ENCODE assay signal across 1 cellular context in the genomic region with DNA sequence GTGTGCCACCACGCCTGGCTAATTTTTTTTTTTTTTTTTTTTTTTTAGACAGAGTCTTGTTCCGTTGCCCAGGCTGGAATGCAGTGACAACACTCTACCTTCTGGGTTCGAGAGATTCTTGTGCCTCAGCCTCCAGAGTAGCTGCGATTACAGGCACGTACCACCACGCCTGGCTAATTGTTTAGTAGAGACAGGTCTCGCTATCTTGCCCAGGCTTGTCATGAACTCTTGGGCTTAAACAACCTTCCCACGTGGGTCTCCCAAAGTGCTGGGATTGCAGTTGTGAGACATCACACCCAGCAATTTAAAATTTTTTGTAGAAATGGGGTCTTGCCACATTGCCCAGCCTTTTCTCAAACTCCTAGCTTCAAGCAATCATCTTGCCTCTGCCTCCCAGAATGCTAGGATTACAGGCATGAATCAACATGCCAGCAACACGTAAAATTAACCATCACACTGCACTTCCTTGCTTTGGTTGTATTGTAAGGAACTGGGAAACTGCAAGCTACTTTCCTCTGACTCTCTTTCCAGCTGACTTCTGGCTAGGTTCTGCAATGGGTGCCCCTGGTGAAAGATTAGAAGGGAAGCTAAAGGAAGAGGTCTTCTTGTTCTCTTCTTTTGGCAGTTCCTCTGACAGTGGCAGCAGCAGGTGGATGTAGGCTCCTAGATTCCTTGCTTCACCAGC.
TF ChIP-seq lines count a peak whose summit lies in the region.

No MANE protein-coding gene starts in this region.

TF ChIP-seq in GM12878, 131 proteins besides CTCF, POLR2A, EP300 and RAD21:
- TF ChIP-seq, protein P1, sequence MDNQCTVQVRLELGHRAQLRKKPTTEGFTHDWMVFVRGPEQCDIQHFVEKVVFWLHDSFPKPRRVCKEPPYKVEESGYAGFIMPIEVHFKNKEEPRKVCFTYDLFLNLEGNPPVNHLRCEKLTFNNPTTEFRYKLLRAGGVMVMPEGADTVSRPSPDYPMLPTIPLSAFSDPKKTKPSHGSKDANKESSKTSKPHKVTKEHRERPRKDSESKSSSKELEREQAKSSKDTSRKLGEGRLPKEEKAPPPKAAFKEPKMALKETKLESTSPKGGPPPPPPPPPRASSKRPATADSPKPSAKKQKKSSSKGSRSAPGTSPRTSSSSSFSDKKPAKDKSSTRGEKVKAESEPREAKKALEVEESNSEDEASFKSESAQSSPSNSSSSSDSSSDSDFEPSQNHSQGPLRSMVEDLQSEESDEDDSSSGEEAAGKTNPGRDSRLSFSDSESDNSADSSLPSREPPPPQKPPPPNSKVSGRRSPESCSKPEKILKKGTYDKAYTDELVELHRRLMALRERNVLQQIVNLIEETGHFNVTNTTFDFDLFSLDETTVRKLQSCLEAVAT (IDR thresholded peaks at IDR 0.05) = peak; percentile 65; the same call in 1 of the 2 replicates
- TF ChIP-seq TCF3 (IDR thresholded peaks at IDR 0.05; ENCODE audit: borderline replicate concordance, insufficient read depth, low read depth, low read length) = no peak
- no peak for TF ChIP-seq CREM (IDR thresholded peaks at IDR 0.05; ENCODE audit: low read depth)
- no peak for TF ChIP-seq ATF7 (IDR thresholded peaks at IDR 0.05; ENCODE audit: low read depth)
- TF ChIP-seq, protein P2, sequence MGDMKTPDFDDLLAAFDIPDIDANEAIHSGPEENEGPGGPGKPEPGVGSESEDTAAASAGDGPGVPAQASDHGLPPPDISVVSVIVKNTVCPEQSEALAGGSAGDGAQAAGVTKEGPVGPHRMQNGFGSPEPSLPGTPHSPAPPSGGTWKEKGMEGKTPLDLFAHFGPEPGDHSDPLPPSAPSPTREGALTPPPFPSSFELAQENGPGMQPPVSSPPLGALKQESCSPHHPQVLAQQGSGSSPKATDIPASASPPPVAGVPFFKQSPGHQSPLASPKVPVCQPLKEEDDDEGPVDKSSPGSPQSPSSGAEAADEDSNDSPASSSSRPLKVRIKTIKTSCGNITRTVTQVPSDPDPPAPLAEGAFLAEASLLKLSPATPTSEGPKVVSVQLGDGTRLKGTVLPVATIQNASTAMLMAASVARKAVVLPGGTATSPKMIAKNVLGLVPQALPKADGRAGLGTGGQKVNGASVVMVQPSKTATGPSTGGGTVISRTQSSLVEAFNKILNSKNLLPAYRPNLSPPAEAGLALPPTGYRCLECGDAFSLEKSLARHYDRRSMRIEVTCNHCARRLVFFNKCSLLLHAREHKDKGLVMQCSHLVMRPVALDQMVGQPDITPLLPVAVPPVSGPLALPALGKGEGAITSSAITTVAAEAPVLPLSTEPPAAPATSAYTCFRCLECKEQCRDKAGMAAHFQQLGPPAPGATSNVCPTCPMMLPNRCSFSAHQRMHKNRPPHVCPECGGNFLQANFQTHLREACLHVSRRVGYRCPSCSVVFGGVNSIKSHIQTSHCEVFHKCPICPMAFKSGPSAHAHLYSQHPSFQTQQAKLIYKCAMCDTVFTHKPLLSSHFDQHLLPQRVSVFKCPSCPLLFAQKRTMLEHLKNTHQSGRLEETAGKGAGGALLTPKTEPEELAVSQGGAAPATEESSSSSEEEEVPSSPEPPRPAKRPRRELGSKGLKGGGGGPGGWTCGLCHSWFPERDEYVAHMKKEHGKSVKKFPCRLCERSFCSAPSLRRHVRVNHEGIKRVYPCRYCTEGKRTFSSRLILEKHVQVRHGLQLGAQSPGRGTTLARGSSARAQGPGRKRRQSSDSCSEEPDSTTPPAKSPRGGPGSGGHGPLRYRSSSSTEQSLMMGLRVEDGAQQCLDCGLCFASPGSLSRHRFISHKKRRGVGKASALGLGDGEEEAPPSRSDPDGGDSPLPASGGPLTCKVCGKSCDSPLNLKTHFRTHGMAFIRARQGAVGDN (IDR thresholded peaks at IDR 0.05) = no peak
- no peak for TF ChIP-seq MEF2A (IDR thresholded peaks at IDR 0.05; ENCODE audit: insufficient read depth, low read depth, low read length)
